1 cellular context compared by ENCODE assay signal in the genomic region with DNA sequence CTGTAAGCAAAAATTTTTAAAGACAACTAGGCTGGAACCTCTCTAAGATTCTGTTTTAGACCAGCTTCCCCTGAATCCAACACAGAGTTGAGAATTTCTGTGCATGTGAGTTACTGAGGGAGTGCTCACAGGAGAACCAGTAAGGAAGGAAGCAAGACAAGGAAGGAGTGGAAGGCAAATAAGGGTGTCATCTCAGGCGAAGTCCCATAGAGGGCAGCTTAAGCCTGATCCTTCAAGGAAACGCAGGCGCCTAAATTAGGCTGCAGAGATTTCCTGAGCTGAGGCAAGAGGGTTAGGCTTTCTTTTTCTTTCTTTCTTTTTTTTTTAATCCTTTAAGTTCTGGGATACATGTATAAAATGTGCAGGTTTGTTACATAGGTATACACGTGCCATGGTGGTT.
TF ChIP-seq lines count a peak whose summit lies in the region.

No MANE protein-coding gene starts in this region.

TF ChIP-seq in WTC11, 78 proteins besides CTCF, POLR2A, EP300 and RAD21 (continued from another document):
- TF ChIP-seq, protein P1, sequence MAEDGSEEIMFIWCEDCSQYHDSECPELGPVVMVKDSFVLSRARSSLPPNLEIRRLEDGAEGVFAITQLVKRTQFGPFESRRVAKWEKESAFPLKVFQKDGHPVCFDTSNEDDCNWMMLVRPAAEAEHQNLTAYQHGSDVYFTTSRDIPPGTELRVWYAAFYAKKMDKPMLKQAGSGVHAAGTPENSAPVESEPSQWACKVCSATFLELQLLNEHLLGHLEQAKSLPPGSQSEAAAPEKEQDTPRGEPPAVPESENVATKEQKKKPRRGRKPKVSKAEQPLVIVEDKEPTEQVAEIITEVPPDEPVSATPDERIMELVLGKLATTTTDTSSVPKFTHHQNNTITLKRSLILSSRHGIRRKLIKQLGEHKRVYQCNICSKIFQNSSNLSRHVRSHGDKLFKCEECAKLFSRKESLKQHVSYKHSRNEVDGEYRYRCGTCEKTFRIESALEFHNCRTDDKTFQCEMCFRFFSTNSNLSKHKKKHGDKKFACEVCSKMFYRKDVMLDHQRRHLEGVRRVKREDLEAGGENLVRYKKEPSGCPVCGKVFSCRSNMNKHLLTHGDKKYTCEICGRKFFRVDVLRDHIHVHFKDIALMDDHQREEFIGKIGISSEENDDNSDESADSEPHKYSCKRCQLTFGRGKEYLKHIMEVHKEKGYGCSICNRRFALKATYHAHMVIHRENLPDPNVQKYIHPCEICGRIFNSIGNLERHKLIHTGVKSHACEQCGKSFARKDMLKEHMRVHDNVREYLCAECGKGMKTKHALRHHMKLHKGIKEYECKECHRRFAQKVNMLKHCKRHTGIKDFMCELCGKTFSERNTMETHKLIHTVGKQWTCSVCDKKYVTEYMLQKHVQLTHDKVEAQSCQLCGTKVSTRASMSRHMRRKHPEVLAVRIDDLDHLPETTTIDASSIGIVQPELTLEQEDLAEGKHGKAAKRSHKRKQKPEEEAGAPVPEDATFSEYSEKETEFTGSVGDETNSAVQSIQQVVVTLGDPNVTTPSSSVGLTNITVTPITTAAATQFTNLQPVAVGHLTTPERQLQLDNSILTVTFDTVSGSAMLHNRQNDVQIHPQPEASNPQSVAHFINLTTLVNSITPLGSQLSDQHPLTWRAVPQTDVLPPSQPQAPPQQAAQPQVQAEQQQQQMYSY (CRISPR knock-in tag; IDR thresholded peaks at IDR 0.05): no peak
- TF ChIP-seq JAZF1 (CRISPR knock-in tag; IDR thresholded peaks at IDR 0.05): no peak
